Comparison of ENCODE assay signal across 8 cellular contexts in the genomic region with DNA sequence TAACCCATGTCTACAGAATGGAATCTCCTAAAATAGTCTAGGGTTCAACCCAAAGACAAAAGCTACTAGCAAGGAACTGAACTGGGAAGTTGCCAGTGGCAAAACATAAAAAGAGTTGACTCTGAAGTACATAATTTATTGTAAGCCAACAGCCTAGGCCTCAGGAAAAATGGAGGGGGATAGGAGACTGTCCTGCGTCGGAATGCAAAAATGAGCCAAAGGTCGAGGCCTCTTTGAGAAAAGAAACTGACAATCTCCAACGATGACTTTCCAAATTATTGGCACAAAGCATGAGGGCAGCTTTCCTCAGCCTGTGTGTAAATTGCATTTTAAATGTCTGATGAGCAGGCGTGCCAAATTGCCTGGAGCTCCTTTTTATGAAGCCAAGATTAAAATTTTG. TPM values are rescaled to one million over a fixed set of nuclear protein-coding genes. Genes with fewer than 3 reads are reported as not detected.
A peak's percentile ranks its signal among the peaks of the same experiment; 100 is the strongest.
DNase-seq lines count a peak whose midpoint lies in the region; TF ChIP-seq lines count a peak whose summit lies in the region.

No MANE protein-coding gene starts in this region.

- H3K9ac ChIP-seq in MM.1S (ENCODE audit: low read length) = no peak overlapping the region

- H3K27me3 ChIP-seq in MM.1S (replicated peaks; ENCODE audit: insufficient read depth, low read length) = peaks cover 29% of the 10 kb centered on the region
- peaks cover 0 to 78% (median 3%) of the 10 kb centered on the region in 4 donors for H3K27me3 ChIP-seq in esophagus squamous epithelium
- H3K27me3 ChIP-seq in osteoblast (ENCODE audit: insufficient read depth, low read length) = no peaks in the 10 kb centered on the region

- H3K4me1 ChIP-seq in MM.1S (ENCODE audit: low read length) (peaks cover 4% of the 10 kb centered on the region; the same call in 1 of the 2 replicates), esophagus squamous epithelium (peaks cover 9 to 71% (median 24%) of the 10 kb centered on the region in 3 donors), osteoblast (ENCODE audit: insufficient read depth, low read length) (peaks cover 50% of the 10 kb centered on the region)

- 12 to 20% methylated on average over 5 of the region's 5 CpGs for WGBS in esophagus squamous epithelium, 2 donors

- H3K27ac ChIP-seq in MM.1S (ENCODE audit: low read length) (no peak overlapping the region), esophagus squamous epithelium (peak overlapping the region; percentile 17 to 93 (median 84)), osteoblast (ENCODE audit: low read depth, low read length) (peak overlapping the region; percentile 98)

- peak overlapping the region; percentile 28; the same call in 1 of the 2 replicates for H2AFZ ChIP-seq in MM.1S (ENCODE audit: low read length)
- peak overlapping the region; percentile 27 for H2AFZ ChIP-seq in osteoblast (ENCODE audit: low read length)

- H4K20me1 ChIP-seq in MM.1S (ENCODE audit: insufficient read depth, low read length) (no peaks in the 10 kb centered on the region), osteoblast (ENCODE audit: insufficient read depth, low read length) (peaks cover 21% of the 10 kb centered on the region)

- peak overlapping the region; percentile 68; the same call in 1 of the 2 replicates for H3K4me2 ChIP-seq in MM.1S (ENCODE audit: low read depth, low read length)
- peak overlapping the region; percentile 94 for H3K4me2 ChIP-seq in osteoblast (ENCODE audit: insufficient read depth, low read length)

- peak overlapping the region; percentile 100 for H3K4me3 ChIP-seq in AG10803 (ENCODE audit: low read length)
- H3K4me3 ChIP-seq in MM.1S (ENCODE audit: low read length) = no peak overlapping the region
- peak overlapping the region in 3 of 4 donors; percentile 51 to 71 (median 59) for H3K4me3 ChIP-seq in esophagus squamous epithelium
- H3K4me3 ChIP-seq in osteoblast (ENCODE audit: insufficient read depth, low read length) = peak overlapping the region; percentile 95

- TF ChIP-seq CTCF in AG10803 (conservative IDR thresholded peaks at IDR 0.05; ENCODE audit: low read length) (no peak), MM.1S (IDR thresholded peaks at IDR 0.05; ENCODE audit: low read length) (no peak), esophagus squamous epithelium (IDR thresholded peaks at IDR 0.05) (no peak), osteoblast (IDR thresholded peaks at IDR 0.05; ENCODE audit: extremely low read depth, low read depth, low read length) (no peak)

- intact Hi-C loops in esophagus squamous epithelium (cut with DNase I) = loop anchor here (10.0 kb wide), 3 partner anchors 799 to 1229 kb away; no protein-coding TSS in a partner anchor

- H3K36me3 ChIP-seq in MM.1S (replicated peaks; ENCODE audit: insufficient read depth, low read length) = no peaks in the 10 kb centered on the region
- no peaks in the 10 kb centered on the region for H3K36me3 ChIP-seq in esophagus squamous epithelium
- H3K36me3 ChIP-seq in osteoblast (ENCODE audit: insufficient read depth, low read length) = peaks cover 34% of the 10 kb centered on the region

- DNase-seq in AG10803 (ENCODE audit: low read depth) (peak; percentile 66), MM.1S (no peak), esophagus squamous epithelium (lab: John Stamatoyannopoulos, UW) (no peak), osteoblast (ENCODE audit: insufficient read length, low spot score, missing footprints) (peak; percentile 62), NCI-H774 (lab: John Stamatoyannopoulos, UW) (no peak), NOMO-1 treated with DMSO at 0.1 percent for 48 hours (lab: John Stamatoyannopoulos, UW; ENCODE audit: unreplicated experiment) (no peak), NCI-H1694 (lab: John Stamatoyannopoulos, UW) (no peak), pons (ENCODE audit: low spot score) (no peak)

- H3K79me2 ChIP-seq in MM.1S (ENCODE audit: low read length) (no peaks in the 10 kb centered on the region), osteoblast (ENCODE audit: insufficient read depth, low read length) (peaks cover 65% of the 10 kb centered on the region)

- TF ChIP-seq POLR2A in esophagus squamous epithelium (IDR thresholded peaks at IDR 0.05) = no peak

- no peaks in the 10 kb centered on the region for H3F3A ChIP-seq in MM.1S (ENCODE audit: insufficient read depth, low read length)

- no peaks in the 10 kb centered on the region for H3K9me2 ChIP-seq in MM.1S (replicated peaks; ENCODE audit: insufficient read depth, low read length)

- H3K9me3 ChIP-seq in MM.1S (replicated peaks; ENCODE audit: insufficient read depth, low read length) = no peaks in the 10 kb centered on the region
- no peaks in the 10 kb centered on the region for H3K9me3 ChIP-seq in esophagus squamous epithelium
- no peaks in the 10 kb centered on the region for H3K9me3 ChIP-seq in osteoblast (ENCODE audit: low read depth, low read length)

RNA-seq across cellular contexts. Expression of gene COL12A1, which starts 2.1 kb away (rescaled TPM):
- total RNA-seq in esophagus squamous epithelium (100 to 1,000 TPM in 1 of 4 donors, 10 to 100 TPM in 3; 15.6 to 131 (median 34.3) TPM), osteoblast (1,393 and 1,591 TPM in 2 replicates)

RNA-seq across cellular contexts. Expression of gene COX7A2, which starts 39.9 kb away (rescaled TPM):
- total RNA-seq in esophagus squamous epithelium = 100 to 1,000 TPM; 192 to 530 (median 330) TPM
- total RNA-seq in osteoblast = 72.0 and 80.7 TPM in 2 replicates

Comparison
In these comparisons a context has a peak if more than half of its experiments do, and no peak if none do; other contexts are left out.
1. DNase-seq: peak in AG10803 (single experiment) and osteoblast (single experiment); none in MM.1S (single experiment), esophagus squamous epithelium (single experiment), NCI-H774 (single experiment), NOMO-1 treated with DMSO at 0.1 percent for 48 hours (single experiment), NCI-H1694 (single experiment) and pons (single experiment).
2. RNA of gene COL12A1, which starts 2.1 kb away (total RNA-seq): 1,393 to 1,591 TPM in osteoblast; 15.6 to 131 TPM in esophagus squamous epithelium; every median in the first group is over 10 times any median in the second.